Comparison of ENCODE assay signal across 24 cellular contexts in genomic region chr2:236521556-236521955, GRCh38. TPM values are rescaled to one million over a fixed set of nuclear protein-coding genes. Genes with fewer than 3 reads are reported as not detected.
"Had no signal": no experiment of that assay in that cellular context is flagged by ENCODE, and none has a peak within 500 bp of the region (broad histone marks: within the 10 kb centered on the region; RNA-seq: fewer than 3 reads in every experiment).

No MANE protein-coding gene starts in this region.

- DNase-seq: IMR-90, Karpas-422, KG1, MG63, NCI-H1092, NCI-H1105 treated with DMSO at 0.1 percent for 48 hours, NCI-H1417 treated with DMSO at 0.1 percent for 48 hours, NCI-H146, NCI-H1694 treated with DMSO at 0.1 percent for 48 hours, NCI-H1930, NCI-H2081, NCI-H2107, NCI-H226, NCI-H446, NCI-H510A, NCI-H524 treated with DMSO at 0.1 percent for 48 hours, NCI-H69, NCI-H774, Right ventricle myocardium superior, RPMI8226, SIG-M5 had no signal

- H3K36me3 ChIP-seq: MG63, SJSA1 had no signal

- H3K4me3 ChIP-seq: MG63, SJSA1, SK-N-MC had no signal

- H3K27me3 ChIP-seq: SJSA1 had no signal

- H3K9me3 ChIP-seq: MG63, SJSA1 had no signal

- H3K27ac ChIP-seq: SJSA1, SK-N-MC had no signal

RNA-seq across cellular contexts. Expression of gene ACKR3, which starts 48.1 kb away (rescaled TPM):
- total RNA-seq: HT-29, IMR-90 had no signal
